In the genomic region with DNA sequence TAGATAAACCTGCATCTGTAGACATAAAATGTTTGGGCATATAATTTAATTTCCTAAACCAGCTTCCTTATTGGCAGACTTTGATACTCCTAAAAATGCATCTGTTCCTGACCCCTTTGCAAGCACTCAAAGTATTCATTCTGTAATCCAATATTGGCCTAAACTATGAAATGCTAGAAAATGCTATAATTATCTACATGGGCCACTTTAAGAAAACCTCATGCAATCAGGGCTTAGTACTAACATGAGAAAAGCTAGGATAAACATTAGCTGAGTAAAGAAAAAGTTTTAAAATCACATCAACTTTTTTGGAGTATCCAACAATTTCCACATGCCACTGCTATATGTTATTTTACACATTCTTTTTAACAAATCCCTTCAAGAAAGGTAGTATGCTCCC, we compare ENCODE assay signal across 1 cellular context.
TF ChIP-seq lines count a peak whose summit lies in the region.

No MANE protein-coding gene starts in this region.

TF ChIP-seq in SK-N-SH, 30 proteins besides CTCF, POLR2A, EP300 and RAD21:
- TF ChIP-seq RCOR1 (IDR thresholded peaks at IDR 0.05; ENCODE audit: low read length) (no peak), RXRA (IDR thresholded peaks at IDR 0.05; ENCODE audit: borderline replicate concordance, low read depth) (no peak), GATA2 (CRISPR knock-in tag; IDR thresholded peaks at IDR 0.05) (no peak), TAF1 (IDR thresholded peaks at IDR 0.05; ENCODE audit: borderline replicate concordance, low read depth, low read length) (no peak), EZH2phosphoT487 (IDR thresholded peaks at IDR 0.05; ENCODE audit: borderline replicate concordance, low read depth) (no peak), FOXM1 (IDR thresholded peaks at IDR 0.05; ENCODE audit: low read depth) (no peak), JUND (IDR thresholded peaks at IDR 0.05) (no peak), SIN3A (IDR thresholded peaks at IDR 0.05; ENCODE audit: borderline replicate concordance, low read depth, low read length) (no peak), YY1 (IDR thresholded peaks at IDR 0.05; ENCODE audit: low read depth) (no peak), USF1 (IDR thresholded peaks at IDR 0.05; ENCODE audit: borderline replicate concordance, low read depth) (no peak), NRF1 (IDR thresholded peaks at IDR 0.05; ENCODE audit: low read depth, low read length) (no peak), MXI1 (IDR thresholded peaks at IDR 0.05; ENCODE audit: low read depth, low read length) (no peak), ELF1 (IDR thresholded peaks at IDR 0.05) (no peak), MEF2A (IDR thresholded peaks at IDR 0.05; ENCODE audit: borderline replicate concordance, low read depth) (no peak), TCF12 (IDR thresholded peaks at IDR 0.05) (no peak), GABPA (IDR thresholded peaks at IDR 0.05; ENCODE audit: low read depth) (no peak)
- TF ChIP-seq, protein P1, sequence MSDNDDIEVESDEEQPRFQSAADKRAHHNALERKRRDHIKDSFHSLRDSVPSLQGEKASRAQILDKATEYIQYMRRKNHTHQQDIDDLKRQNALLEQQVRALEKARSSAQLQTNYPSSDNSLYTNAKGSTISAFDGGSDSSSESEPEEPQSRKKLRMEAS (IDR thresholded peaks at IDR 0.05; ENCODE audit: low read depth), result no peak
- TF ChIP-seq, protein P2, sequence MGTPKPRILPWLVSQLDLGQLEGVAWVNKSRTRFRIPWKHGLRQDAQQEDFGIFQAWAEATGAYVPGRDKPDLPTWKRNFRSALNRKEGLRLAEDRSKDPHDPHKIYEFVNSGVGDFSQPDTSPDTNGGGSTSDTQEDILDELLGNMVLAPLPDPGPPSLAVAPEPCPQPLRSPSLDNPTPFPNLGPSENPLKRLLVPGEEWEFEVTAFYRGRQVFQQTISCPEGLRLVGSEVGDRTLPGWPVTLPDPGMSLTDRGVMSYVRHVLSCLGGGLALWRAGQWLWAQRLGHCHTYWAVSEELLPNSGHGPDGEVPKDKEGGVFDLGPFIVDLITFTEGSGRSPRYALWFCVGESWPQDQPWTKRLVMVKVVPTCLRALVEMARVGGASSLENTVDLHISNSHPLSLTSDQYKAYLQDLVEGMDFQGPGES (IDR thresholded peaks at IDR 0.05; ENCODE audit: low read depth, low read length), result no peak
- TF ChIP-seq, protein P3, sequence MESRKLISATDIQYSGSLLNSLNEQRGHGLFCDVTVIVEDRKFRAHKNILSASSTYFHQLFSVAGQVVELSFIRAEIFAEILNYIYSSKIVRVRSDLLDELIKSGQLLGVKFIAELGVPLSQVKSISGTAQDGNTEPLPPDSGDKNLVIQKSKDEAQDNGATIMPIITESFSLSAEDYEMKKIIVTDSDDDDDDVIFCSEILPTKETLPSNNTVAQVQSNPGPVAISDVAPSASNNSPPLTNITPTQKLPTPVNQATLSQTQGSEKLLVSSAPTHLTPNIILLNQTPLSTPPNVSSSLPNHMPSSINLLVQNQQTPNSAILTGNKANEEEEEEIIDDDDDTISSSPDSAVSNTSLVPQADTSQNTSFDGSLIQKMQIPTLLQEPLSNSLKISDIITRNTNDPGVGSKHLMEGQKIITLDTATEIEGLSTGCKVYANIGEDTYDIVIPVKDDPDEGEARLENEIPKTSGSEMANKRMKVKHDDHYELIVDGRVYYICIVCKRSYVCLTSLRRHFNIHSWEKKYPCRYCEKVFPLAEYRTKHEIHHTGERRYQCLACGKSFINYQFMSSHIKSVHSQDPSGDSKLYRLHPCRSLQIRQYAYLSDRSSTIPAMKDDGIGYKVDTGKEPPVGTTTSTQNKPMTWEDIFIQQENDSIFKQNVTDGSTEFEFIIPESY (IDR thresholded peaks at IDR 0.05; ENCODE audit: borderline replicate concordance, low read depth), result no peak
